ENCODE assay signal across 14 cellular contexts in the genomic region with DNA sequence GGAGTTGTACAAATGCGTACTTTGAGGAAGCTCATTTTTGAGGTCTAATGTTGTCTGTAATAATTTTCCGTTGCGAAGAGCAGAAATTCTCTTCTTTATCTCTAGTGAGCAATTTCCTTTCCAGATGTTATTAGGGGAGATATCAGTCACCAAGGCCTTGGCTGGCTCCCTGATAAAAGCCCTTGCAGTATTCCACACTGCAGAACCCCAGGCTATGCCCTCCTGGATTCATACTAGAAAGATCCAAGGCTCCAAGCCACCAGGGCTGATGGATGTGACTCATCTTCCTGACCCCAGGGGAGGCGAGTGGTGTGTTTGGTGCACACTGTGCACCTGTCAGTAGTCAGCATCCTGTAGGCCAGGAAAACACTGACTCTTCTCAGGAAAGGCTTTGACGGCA. TPM values are rescaled to one million over a fixed set of nuclear protein-coding genes. Genes with fewer than 3 reads are reported as not detected.
A peak's percentile ranks its signal among the peaks of the same experiment; 100 is the strongest.
DNase-seq lines count a peak whose midpoint lies in the region; ATAC-seq lines count a peak whose summit lies in the region.
"Had no signal": no experiment of that assay in that cellular context is flagged by ENCODE, and none has a peak within 500 bp of the region (broad histone marks: within the 10 kb centered on the region; RNA-seq: fewer than 3 reads in every experiment).

No MANE protein-coding gene starts in this region.

- DNase-seq in DMS53 treated with DMSO at 0.1 percent for 48 hours (lab: John Stamatoyannopoulos, UW; ENCODE audit: unreplicated experiment) = peak; percentile 51
- peak; percentile 51 for DNase-seq in NCI-H69 (lab: John Stamatoyannopoulos, UW)
- DNase-seq in dermis microvascular lymphatic vessel endothelial cell (ENCODE audit: low read depth in 2 of 2) = peak; percentile 97 to 99
- DNase-seq in myocyte (ENCODE audit: low read depth) = peak; percentile 79
- DNase-seq in activated T-cell treated with anti-CD3 and anti-CD28 coated beads, Interleukin-2, amount 50 U/mL, for 1 hour = no peak
- DNase-seq: COR-L47; GM23248; KBM-7; NCI-H2081 treated with DMSO at 0.1 percent for 48 hours; stimulated activated naive CD4-positive, alpha-beta T cell; T-helper 1 cell had no signal

- ATAC-seq in HG03521 (IDR thresholded peaks at IDR 0.05; ENCODE audit: unreplicated experiment) (no peak), GM19324 (IDR thresholded peaks at IDR 0.05; ENCODE audit: low FRiP score, unreplicated experiment) (no peak), HG03108 (IDR thresholded peaks at IDR 0.05; ENCODE audit: unreplicated experiment) (no peak)

RNA-seq across cellular contexts. Expression of a gene that starts 34.7 kb away (rescaled TPM):
- total RNA-seq in dermis microvascular lymphatic vessel endothelial cell (8.3 and 13.8 TPM in 2 replicates), myocyte (8.8 and 9.8 TPM in 2 replicates)
- 21.8 TPM for polyA plus RNA-seq in myocyte (2012)
